In genomic region chrX:10483191-10483808, GRCh38 we compare ENCODE assay signal across 14 cellular contexts.
DNase-seq lines count a peak whose midpoint lies in the region; ATAC-seq and TF ChIP-seq lines count a peak whose summit lies in the region.
"Had no signal": no experiment of that assay in that cellular context is flagged by ENCODE, and none has a peak within 500 bp of the region (broad histone marks: within the 10 kb centered on the region; RNA-seq: fewer than 3 reads in every experiment).

No MANE protein-coding gene starts in this region.

- H3K36me3 Mint-ChIP-seq in brain (peaks cover 36% of the 10 kb centered on the region), nephron (ENCODE audit: low read depth) (peaks cover 41% of the 10 kb centered on the region)

- H3K27ac Mint-ChIP-seq in brain: peak overlapping the region in 3 of 5 experiments; percentile 53 to 87 (median 69)
- peak overlapping the region; percentile 81 to 94 (median 86) for H3K27ac Mint-ChIP-seq in nephron
- H3K27ac Mint-ChIP-seq: CD4-positive, alpha-beta T cell had no signal

- intact Hi-C loops in upper lobe of right lung (cut with DNase I): no loop called here

- H3K27me3 ChIP-seq in cardiac muscle cell: no peaks in the 10 kb centered on the region
- no peaks in the 10 kb centered on the region for H3K27me3 ChIP-seq in upper lobe of right lung

- H3K4me1 ChIP-seq in cardiac muscle cell (ENCODE audit: low read depth): peaks cover 38% of the 10 kb centered on the region
- peaks cover 7% of the 10 kb centered on the region for H3K4me1 ChIP-seq in upper lobe of right lung

- no peaks in the 10 kb centered on the region for H3K27me3 Mint-ChIP-seq in brain
- no peaks in the 10 kb centered on the region for H3K27me3 Mint-ChIP-seq in nephron (ENCODE audit: low read depth)
- H3K27me3 Mint-ChIP-seq: CD4-positive, alpha-beta T cell had no signal

- H3K4me1 Mint-ChIP-seq in brain (peaks cover 53% of the 10 kb centered on the region), nephron (peaks cover 31% of the 10 kb centered on the region)

- TF ChIP-seq CTCF in brain (conservative IDR thresholded peaks at IDR 0.05): no peak
- TF ChIP-seq CTCF in cardiac muscle cell (IDR thresholded peaks at IDR 0.05; ENCODE audit: low read depth, low read length): no peak
- no peak for TF ChIP-seq CTCF in nephron (IDR thresholded peaks at IDR 0.05; ENCODE audit: unreplicated experiment in 3 of 3)
- no peak for TF ChIP-seq CTCF in upper lobe of right lung (IDR thresholded peaks at IDR 0.05)

- peak overlapping the region; percentile 90 for H3K27ac ChIP-seq in cardiac muscle cell
- peak overlapping the region; percentile 72 for H3K27ac ChIP-seq in upper lobe of right lung

- H3K4me3 ChIP-seq in cardiac muscle cell (no peak overlapping the region), upper lobe of right lung (no peak overlapping the region)

- peak; percentile 75 to 76 for DNase-seq in cardiac muscle cell (ENCODE audit: low read depth in 1 of 2, low spot score in 1 of 2)
- DNase-seq in upper lobe of right lung: no peak
- DNase-seq in DMS153 (lab: John Stamatoyannopoulos, UW): no peak
- no peak for DNase-seq in central memory CD4-positive, alpha-beta T cell
- DNase-seq in stimulated activated CD4-positive, alpha-beta T cell treated with anti-CD3 and anti-CD28 coated beads, Interleukin-1b, Interleukin-23, amount 100 ng/mL, for 48 hours: no peak
- DNase-seq: activated naive CD4-positive, alpha-beta T cell treated with anti-CD3 and anti-CD28 coated beads, Interleukin-2, amount 50 U/mL, for 16 hours; CD4-positive, alpha-beta T cell; GF-D8; H7; NCI-H2107; SK-N-SH; stimulated activated naive CD4-positive, alpha-beta T cell treated with Interleukin-2 at 50 U/mL for 16 hours had no signal

- ATAC-seq in upper lobe of right lung: no peak

- H3K36me3 ChIP-seq in cardiac muscle cell (no peaks in the 10 kb centered on the region), upper lobe of right lung (no peaks in the 10 kb centered on the region)

- no peaks in the 10 kb centered on the region for H3K9me3 ChIP-seq in cardiac muscle cell (ENCODE audit: low read depth)
- no peaks in the 10 kb centered on the region for H3K9me3 ChIP-seq in upper lobe of right lung
- H3K9me3 ChIP-seq: SK-N-SH had no signal

- H3K4me3 Mint-ChIP-seq in brain (peak overlapping the region in 1 of 5 experiments; percentile 6), nephron (no peak overlapping the region)
- H3K4me3 Mint-ChIP-seq: CD4-positive, alpha-beta T cell had no signal

- peaks cover 0 to 6% (median 2%) of the 10 kb centered on the region in 5 experiments for H3K9me3 Mint-ChIP-seq in brain
- peaks cover 2% of the 10 kb centered on the region for H3K9me3 Mint-ChIP-seq in nephron
- H3K9me3 Mint-ChIP-seq: CD4-positive, alpha-beta T cell had no signal

Comparison
In these comparisons a context has a peak if more than half of its experiments do, and no peak if none do; other contexts are left out.
1. DNase-seq: peak in cardiac muscle cell (2 of 2); none in upper lobe of right lung (single experiment), DMS153 (single experiment), central memory CD4-positive, alpha-beta T cell (single experiment) and stimulated activated CD4-positive, alpha-beta T cell treated with anti-CD3 and anti-CD28 coated beads, Interleukin-1b, Interleukin-23, amount 100 ng/mL, for 48 hours (single experiment).